17 cellular contexts compared by ENCODE assay signal in the genomic region with DNA sequence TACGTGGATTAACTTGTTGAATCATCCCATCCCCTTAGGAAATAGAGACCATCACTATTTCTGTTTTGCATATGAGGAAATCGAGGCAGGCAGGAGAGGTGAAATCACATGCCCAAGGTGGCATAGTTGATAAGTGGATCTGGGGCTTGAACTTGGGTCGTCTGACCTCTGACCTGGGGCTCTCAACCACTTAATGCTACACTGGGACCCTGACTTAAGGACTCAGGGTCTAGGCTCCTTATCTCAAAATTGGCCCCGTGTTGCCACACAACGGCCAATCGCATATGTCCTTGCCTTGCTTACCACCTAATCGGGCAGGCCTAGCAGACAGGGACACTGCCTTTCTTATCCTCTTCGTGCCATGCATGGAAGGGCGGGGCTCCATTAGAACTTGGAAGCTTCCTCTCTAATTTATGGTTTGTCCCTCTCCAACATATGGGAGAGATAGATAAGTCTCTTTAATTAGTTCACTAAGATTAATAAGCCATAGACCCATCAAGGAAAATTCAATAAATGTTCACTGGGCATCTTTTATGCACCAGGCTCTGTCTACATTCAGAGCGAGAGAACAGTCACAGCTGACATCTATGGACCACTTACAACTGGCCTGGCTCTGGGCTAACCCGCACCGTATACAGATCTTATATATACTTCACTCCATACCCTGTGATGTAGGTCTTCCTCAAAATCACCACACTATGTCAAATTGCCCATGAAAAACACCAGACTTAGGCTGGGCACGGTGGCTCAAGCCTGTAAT. TPM values are rescaled to one million over a fixed set of nuclear protein-coding genes. Genes with fewer than 3 reads are reported as not detected.
DNase-seq lines count a peak whose midpoint lies in the region; ATAC-seq and TF ChIP-seq lines count a peak whose summit lies in the region.
"Had no signal": no experiment of that assay in that cellular context is flagged by ENCODE, and none has a peak within 500 bp of the region (broad histone marks: within the 10 kb centered on the region; RNA-seq: fewer than 3 reads in every experiment).

No MANE protein-coding gene starts in this region.

- no peaks in the 10 kb centered on the region for H3K4me1 ChIP-seq in HEK293 (ENCODE audit: control insufficient read depth, insufficient read depth, low read length)
- H3K4me1 ChIP-seq in CD4-positive, alpha-beta memory T cell (ENCODE audit: insufficient read depth, low read length) = no peaks in the 10 kb centered on the region
- H3K4me1 ChIP-seq in upper lobe of left lung = peaks cover 0 to 14% (median 7%) of the 10 kb centered on the region in 4 donors

- TF ChIP-seq CTCF in HEK293 (tag by site-specific recombination; IDR thresholded peaks at IDR 0.05) = no peak
- no peak for TF ChIP-seq CTCF in WTC11 (IDR thresholded peaks at IDR 0.05)
- TF ChIP-seq CTCF in type B pancreatic cell (conservative IDR thresholded peaks at IDR 0.05) = no peak
- no peak for TF ChIP-seq CTCF in upper lobe of left lung (IDR thresholded peaks at IDR 0.05)

- no peak overlapping the region for H3K27ac ChIP-seq in HEK293 (ENCODE audit: extremely low read depth, low read depth, low read length)
- H3K27ac ChIP-seq in CD4-positive, alpha-beta memory T cell (ENCODE audit: low read depth, low read length) = no peak overlapping the region
- no peak overlapping the region for H3K27ac ChIP-seq in upper lobe of left lung
- H3K27ac ChIP-seq: A549, GM23248 had no signal

- no peaks in the 10 kb centered on the region for H3K27me3 Mint-ChIP-seq in WTC11 (ENCODE audit: low read depth)
- no peaks in the 10 kb centered on the region for H3K27me3 Mint-ChIP-seq in type B pancreatic cell
- peaks cover 4 to 5% of the 10 kb centered on the region in 2 donors for H3K27me3 Mint-ChIP-seq in CD4-positive, alpha-beta memory T cell

- H3K9me3 ChIP-seq in HEK293 (ENCODE audit: control insufficient read depth, insufficient read depth, low read depth, low read length) (no peaks in the 10 kb centered on the region), upper lobe of left lung (no peaks in the 10 kb centered on the region)
- no peaks in the 10 kb centered on the region for H3K9me3 ChIP-seq in CD4-positive, alpha-beta memory T cell (ENCODE audit: control insufficient read depth in 1 of 2, low read length in 2 of 2)
- H3K9me3 ChIP-seq: A549 had no signal

- intact Hi-C loops in CD4-positive, alpha-beta memory T cell (cut with micrococcal nuclease) = no loop called here

- no peak overlapping the region for H3K4me3 Mint-ChIP-seq in WTC11
- no peak overlapping the region for H3K4me3 Mint-ChIP-seq in type B pancreatic cell
- no peak overlapping the region for H3K4me3 Mint-ChIP-seq in CD4-positive, alpha-beta memory T cell
- H3K4me3 Mint-ChIP-seq: CD14-positive monocyte; CD8-positive, alpha-beta memory T cell had no signal

- POLR2A ChIA-PET in HEK293 (lab: Yijun Ruan, JAX) (no interaction called here), WTC11 (lab: Charles Lee) (interaction anchor here (0.5 kb wide), 1 partner anchor 121 kb away, joined by 4 read pairs; no protein-coding TSS in a partner anchor)
- POLR2A ChIA-PET in CD4-positive, alpha-beta memory T cell (lab: Charles Lee; ENCODE audit: partially characterized antibody) = no interaction called here

- H3K4me3 ChIP-seq in HEK293 (ENCODE audit: low read depth, low read length) = no peak overlapping the region
- no peak overlapping the region for H3K4me3 ChIP-seq in CD4-positive, alpha-beta memory T cell (ENCODE audit: low read length in 2 of 2)
- H3K4me3 ChIP-seq in upper lobe of left lung = no peak overlapping the region
- H3K4me3 ChIP-seq: A549, GM23248 had no signal

- CTCF ChIA-PET in HEK293 (lab: Yijun Ruan, JAX) = interaction anchor here (0.6 kb wide), 1 partner anchor 295 kb away, joined by 3 read pairs; no protein-coding TSS in a partner anchor
- CTCF ChIA-PET in WTC11 (lab: Charles Lee) = interaction anchor here (0.9 to 1.6 kb wide), 2 partner anchors 29 to 65 kb away, joined by 3 to 4 read pairs; no protein-coding TSS in a partner anchor
- CTCF ChIA-PET in CD4-positive, alpha-beta memory T cell (lab: Charles Lee; ENCODE audit: partially characterized antibody) = no interaction called here

- H3K4me1 Mint-ChIP-seq in WTC11 = peaks cover 28% of the 10 kb centered on the region
- peaks cover 6% of the 10 kb centered on the region for H3K4me1 Mint-ChIP-seq in type B pancreatic cell (ENCODE audit: unreplicated experiment)
- H3K4me1 Mint-ChIP-seq in CD4-positive, alpha-beta memory T cell = peaks cover 3 to 6% (median 5%) of the 10 kb centered on the region in 4 donors
- H3K4me1 Mint-ChIP-seq: CD14-positive monocyte had no signal

- H3K9me3 Mint-ChIP-seq in WTC11 = no peaks in the 10 kb centered on the region
- no peaks in the 10 kb centered on the region for H3K9me3 Mint-ChIP-seq in type B pancreatic cell
- H3K9me3 Mint-ChIP-seq in CD4-positive, alpha-beta memory T cell = no peaks in the 10 kb centered on the region
- H3K9me3 Mint-ChIP-seq: CD8-positive, alpha-beta memory T cell had no signal

- ATAC-seq in SK-N-SH treated with all-trans-retinoic acid at 6 μM for 48 hours = no peak
- ATAC-seq in WTC11 = no peak
- ATAC-seq in upper lobe of left lung (ENCODE audit: low FRiP score in 2 of 2) = no peak
- ATAC-seq: A549, HepG2 had no signal

- no peak for TF ChIP-seq POLR2A in upper lobe of left lung (IDR thresholded peaks at IDR 0.05)

- WGBS in upper lobe of left lung, 2 donors = 86 to 90% methylated on average over 12 to 13 of the region's 13 CpGs

- H3K36me3 Mint-ChIP-seq in WTC11 (peaks cover 28% of the 10 kb centered on the region), type B pancreatic cell (no peaks in the 10 kb centered on the region)
- H3K36me3 Mint-ChIP-seq in CD4-positive, alpha-beta memory T cell = no peaks in the 10 kb centered on the region
- H3K36me3 Mint-ChIP-seq: CD14-positive monocyte; CD8-positive, alpha-beta memory T cell had no signal

- H3K36me3 ChIP-seq in HEK293 (ENCODE audit: control insufficient read depth in 2 of 2, insufficient read depth in 1 of 2, low read length in 2 of 2) (no peaks in the 10 kb centered on the region), upper lobe of left lung (no peaks in the 10 kb centered on the region)
- no peaks in the 10 kb centered on the region for H3K36me3 ChIP-seq in CD4-positive, alpha-beta memory T cell (ENCODE audit: insufficient read depth, low read length)

- no peak for DNase-seq in WTC11 (ENCODE audit: low spot score)
- DNase-seq in type B pancreatic cell (ENCODE audit: extremely low spot score, unreplicated experiment) = no peak
- no peak for DNase-seq in CD4-positive, alpha-beta memory T cell
- no peak for DNase-seq in MV-4-11 (lab: John Stamatoyannopoulos, UW)
- DNase-seq in NCI-H1417 treated with DMSO at 0.1 percent for 48 hours (lab: John Stamatoyannopoulos, UW) = no peak
- no peak for DNase-seq in upper lobe of left lung
- DNase-seq: CD8-positive, alpha-beta memory T cell; DMS53; GF-D8; GM23248; H7 had no signal

- H3K27ac Mint-ChIP-seq in WTC11 (peak overlapping the region; percentile 45; the same call in 1 of the 2 replicates), type B pancreatic cell (peak overlapping the region; percentile 53)
- H3K27ac Mint-ChIP-seq in CD4-positive, alpha-beta memory T cell = no peak overlapping the region
- H3K27ac Mint-ChIP-seq: CD14-positive monocyte; CD8-positive, alpha-beta memory T cell had no signal

- no peak for TF ChIP-seq EP300 in upper lobe of left lung (IDR thresholded peaks at IDR 0.05)

- no peaks in the 10 kb centered on the region for H3K27me3 ChIP-seq in CD4-positive, alpha-beta memory T cell (ENCODE audit: insufficient read depth, low read length)
- H3K27me3 ChIP-seq in upper lobe of left lung = no peaks in the 10 kb centered on the region

TF ChIP-seq in HEK293, 187 proteins besides CTCF, POLR2A, EP300 and RAD21:
- TF ChIP-seq SCRT2 (tag by site-specific recombination; IDR thresholded peaks at IDR 0.05) (0 out of 2 replicates have a peak, but pooled peaks have one; percentile 24), BCL11B (tag by site-specific recombination; IDR thresholded peaks at IDR 0.05; ENCODE audit: low read depth) (no peak)

TF ChIP-seq in SK-N-SH treated with all-trans-retinoic acid at 6 μM for 48 hours, 23 proteins besides CTCF, POLR2A, EP300 and RAD21:
- 0 out of 2 replicates have a peak, but pooled peaks have one; percentile 31 for TF ChIP-seq TCF4 (CRISPR knock-in tag; IDR thresholded peaks at IDR 0.05; ENCODE audit: borderline replicate concordance)
- TF ChIP-seq TOX (CRISPR knock-in tag; IDR thresholded peaks at IDR 0.05; ENCODE audit: borderline replicate concordance) = no peak

TF ChIP-seq in WTC11, 78 proteins besides CTCF, POLR2A, EP300 and RAD21 (continues in another document):
- TF ChIP-seq, protein P1, sequence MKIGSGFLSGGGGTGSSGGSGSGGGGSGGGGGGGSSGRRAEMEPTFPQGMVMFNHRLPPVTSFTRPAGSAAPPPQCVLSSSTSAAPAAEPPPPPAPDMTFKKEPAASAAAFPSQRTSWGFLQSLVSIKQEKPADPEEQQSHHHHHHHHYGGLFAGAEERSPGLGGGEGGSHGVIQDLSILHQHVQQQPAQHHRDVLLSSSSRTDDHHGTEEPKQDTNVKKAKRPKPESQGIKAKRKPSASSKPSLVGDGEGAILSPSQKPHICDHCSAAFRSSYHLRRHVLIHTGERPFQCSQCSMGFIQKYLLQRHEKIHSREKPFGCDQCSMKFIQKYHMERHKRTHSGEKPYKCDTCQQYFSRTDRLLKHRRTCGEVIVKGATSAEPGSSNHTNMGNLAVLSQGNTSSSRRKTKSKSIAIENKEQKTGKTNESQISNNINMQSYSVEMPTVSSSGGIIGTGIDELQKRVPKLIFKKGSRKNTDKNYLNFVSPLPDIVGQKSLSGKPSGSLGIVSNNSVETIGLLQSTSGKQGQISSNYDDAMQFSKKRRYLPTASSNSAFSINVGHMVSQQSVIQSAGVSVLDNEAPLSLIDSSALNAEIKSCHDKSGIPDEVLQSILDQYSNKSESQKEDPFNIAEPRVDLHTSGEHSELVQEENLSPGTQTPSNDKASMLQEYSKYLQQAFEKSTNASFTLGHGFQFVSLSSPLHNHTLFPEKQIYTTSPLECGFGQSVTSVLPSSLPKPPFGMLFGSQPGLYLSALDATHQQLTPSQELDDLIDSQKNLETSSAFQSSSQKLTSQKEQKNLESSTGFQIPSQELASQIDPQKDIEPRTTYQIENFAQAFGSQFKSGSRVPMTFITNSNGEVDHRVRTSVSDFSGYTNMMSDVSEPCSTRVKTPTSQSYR (CRISPR knock-in tag; IDR thresholded peaks at IDR 0.05) = no peak
- TF ChIP-seq IRF2 (CRISPR knock-in tag; IDR thresholded peaks at IDR 0.05; ENCODE audit: borderline replicate concordance, low read depth) (no peak), TCF7 (CRISPR knock-in tag; IDR thresholded peaks at IDR 0.05; ENCODE audit: low read depth) (no peak)

RNA-seq across cellular contexts. Expression of a gene that starts 35.0 kb away (rescaled TPM):
- 265 to 281 TPM (median 278 TPM) in 3 replicates for total RNA-seq in WTC11 (2021)
- total RNA-seq in type B pancreatic cell (ENCODE audit: low replicate concordance) = 190 and 544 TPM in 2 replicates
- under 1 TPM; 0.20 to 0.55 TPM for total RNA-seq in CD4-positive, alpha-beta memory T cell
- polyA plus RNA-seq in CD4-positive, alpha-beta memory T cell = under 1 TPM in 1 of 2 donors, not detected in 1; 0.17 TPM
- 100 to 1,000 TPM in 5 of 6 donors, 10 to 100 TPM in 1; 99.5 to 174 (median 132) TPM for total RNA-seq in upper lobe of left lung
- total RNA-seq: GM23248, HT1080 had no signal

Comparison
In these comparisons a context has a peak if more than half of its experiments do, and no peak if none do; other contexts are left out.
1. H3K27ac Mint-ChIP-seq: peak in WTC11 (single experiment) and type B pancreatic cell (single experiment); none in CD4-positive, alpha-beta memory T cell (0 of 7).
2. RNA of a gene that starts 35.0 kb away (total RNA-seq): 265 to 281 TPM in WTC11, 190 to 544 TPM in type B pancreatic cell and 99.5 to 174 TPM in upper lobe of left lung; 0.20 to 0.55 TPM in CD4-positive, alpha-beta memory T cell; every median in the first group is over 10 times any median in the second.